ENCODE assay signal across 8 cellular contexts in the genomic region with DNA sequence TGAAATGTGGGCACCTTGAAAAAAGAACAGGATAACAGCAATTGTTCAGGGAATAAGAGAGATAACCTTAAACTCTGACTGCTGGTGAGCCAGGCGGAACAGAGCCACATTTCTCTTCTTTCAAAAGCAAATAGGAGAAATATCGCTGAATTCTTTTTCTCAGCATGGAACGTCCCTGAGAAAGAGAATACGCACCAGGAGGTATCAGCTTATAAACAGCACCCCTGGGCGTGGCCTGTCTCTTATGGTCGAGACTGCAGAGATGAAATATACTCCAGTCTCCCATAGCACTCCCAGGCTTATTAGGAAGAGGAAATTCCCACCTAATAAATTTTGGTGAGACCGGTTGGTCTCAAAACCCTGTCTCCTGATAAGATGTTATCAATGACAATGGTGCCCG. TPM values are rescaled to one million over a fixed set of nuclear protein-coding genes. Genes with fewer than 3 reads are reported as not detected.
"Had no signal": no experiment of that assay in that cellular context is flagged by ENCODE, and none has a peak within 500 bp of the region (broad histone marks: within the 10 kb centered on the region; RNA-seq: fewer than 3 reads in every experiment).

No MANE protein-coding gene starts in this region.

RNA-seq across cellular contexts. Expression of a gene that starts 24.0 kb away (rescaled TPM):
- total RNA-seq: MCF 10A, NCI-H460, PC-3, Peyer's patch had no signal

RNA-seq across cellular contexts. Expression of a gene that starts 49.4 kb away (rescaled TPM):
- total RNA-seq: LHCN-M2, MCF 10A, NCI-H460, PC-3, Peyer's patch, Right ventricle myocardium superior, SJSA1 had no signal
- polyA plus RNA-seq: SK-N-SH had no signal
